ENCODE assay signal across 10 cellular contexts in the genomic region with DNA sequence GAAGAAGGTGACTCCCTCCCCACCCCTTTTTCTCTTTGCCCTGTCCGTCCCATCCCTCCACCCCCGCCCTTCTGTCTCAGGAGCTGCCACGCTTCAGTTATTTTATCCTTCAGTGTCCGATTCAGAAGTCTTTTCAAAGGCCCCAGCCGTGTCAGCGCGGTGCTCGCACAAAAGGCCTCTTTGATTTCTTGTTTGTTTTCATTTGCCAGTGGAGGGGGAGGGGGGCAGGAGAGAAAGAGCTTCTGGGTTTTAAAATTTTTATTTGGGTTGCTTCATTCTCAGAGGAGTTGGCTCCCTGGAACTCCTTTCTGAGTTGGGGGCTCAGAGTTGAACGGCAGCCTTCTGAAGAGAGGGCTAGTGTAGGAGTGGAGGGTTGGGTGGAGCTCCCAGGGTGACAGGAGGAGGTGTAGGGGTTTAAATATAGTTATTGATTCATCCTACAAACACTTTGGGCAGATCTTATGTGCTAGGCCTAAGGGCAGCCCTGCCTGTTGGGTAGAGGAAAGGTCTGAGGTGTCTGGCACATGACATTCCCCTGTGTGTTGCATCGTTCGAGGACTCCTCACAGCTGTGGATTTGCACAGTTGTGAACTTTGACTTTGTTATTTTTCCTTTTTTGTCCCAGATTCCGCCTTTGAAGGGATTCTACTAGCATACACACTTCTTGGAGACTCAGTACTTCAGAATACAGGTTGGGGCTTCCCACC. TPM values are rescaled to one million over a fixed set of nuclear protein-coding genes. Genes with fewer than 3 reads are reported as not detected.
DNase-seq lines count a peak whose midpoint lies in the region; ATAC-seq and TF ChIP-seq lines count a peak whose summit lies in the region.
"Had no signal": no experiment of that assay in that cellular context is flagged by ENCODE, and none has a peak within 500 bp of the region (broad histone marks: within the 10 kb centered on the region; RNA-seq: fewer than 3 reads in every experiment).

No MANE protein-coding gene starts in this region.

- H3K4me1 ChIP-seq in foreskin keratinocyte: peaks cover 37% of the 10 kb centered on the region

- no peaks in the 10 kb centered on the region for H3K27me3 ChIP-seq in foreskin keratinocyte

- peak; percentile 36 for ATAC-seq in esophagus mucosa
- no peak for ATAC-seq in HG02610 (IDR thresholded peaks at IDR 0.05; ENCODE audit: unreplicated experiment)
- no peak for ATAC-seq in GM21515 (IDR thresholded peaks at IDR 0.05; ENCODE audit: unreplicated experiment)
- no peak for ATAC-seq in foreskin keratinocyte

- no peak overlapping the region for H3K27ac ChIP-seq in foreskin keratinocyte

- peak; percentile 46 for DNase-seq in COLO668 (lab: John Stamatoyannopoulos, UW; ENCODE audit: unreplicated experiment)
- peak; percentile 63 to 80 for DNase-seq in NCI-H526 (lab: John Stamatoyannopoulos, UW)
- peak; percentile 71 for DNase-seq in occipital lobe (lab: John Stamatoyannopoulos, UW)
- DNase-seq in foreskin keratinocyte: no peak
- no peak for DNase-seq in stimulated activated CD4-positive, alpha-beta T cell treated with anti-CD3 and anti-CD28 coated beads, Interleukin-4, amount 100 ng/mL, for 24 hours
- DNase-seq: activated T-cell treated with anti-CD3 and anti-CD28 coated beads, Interleukin-2, amount 50 U/mL, for 24 hours; NCI-H226 had no signal

- TF ChIP-seq CTCF in foreskin keratinocyte (conservative IDR thresholded peaks at IDR 0.05): no peak

RNA-seq across cellular contexts. Expression of a gene that starts 36.8 kb away (rescaled TPM):
- total RNA-seq in esophagus mucosa (101 TPM), occipital lobe (124 TPM), foreskin keratinocyte (9.4 and 13.0 TPM in 2 replicates)
- polyA plus RNA-seq in foreskin keratinocyte: 3.3 and 5.3 TPM in 2 replicates

Comparison
In these comparisons a context has a peak if more than half of its experiments do, and no peak if none do; other contexts are left out.
1. DNase-seq: peak in COLO668 (single experiment), NCI-H526 (2 of 2) and occipital lobe (single experiment); none in foreskin keratinocyte (0 of 2) and stimulated activated CD4-positive, alpha-beta T cell treated with anti-CD3 and anti-CD28 coated beads, Interleukin-4, amount 100 ng/mL, for 24 hours (single experiment).